In the genomic region with DNA sequence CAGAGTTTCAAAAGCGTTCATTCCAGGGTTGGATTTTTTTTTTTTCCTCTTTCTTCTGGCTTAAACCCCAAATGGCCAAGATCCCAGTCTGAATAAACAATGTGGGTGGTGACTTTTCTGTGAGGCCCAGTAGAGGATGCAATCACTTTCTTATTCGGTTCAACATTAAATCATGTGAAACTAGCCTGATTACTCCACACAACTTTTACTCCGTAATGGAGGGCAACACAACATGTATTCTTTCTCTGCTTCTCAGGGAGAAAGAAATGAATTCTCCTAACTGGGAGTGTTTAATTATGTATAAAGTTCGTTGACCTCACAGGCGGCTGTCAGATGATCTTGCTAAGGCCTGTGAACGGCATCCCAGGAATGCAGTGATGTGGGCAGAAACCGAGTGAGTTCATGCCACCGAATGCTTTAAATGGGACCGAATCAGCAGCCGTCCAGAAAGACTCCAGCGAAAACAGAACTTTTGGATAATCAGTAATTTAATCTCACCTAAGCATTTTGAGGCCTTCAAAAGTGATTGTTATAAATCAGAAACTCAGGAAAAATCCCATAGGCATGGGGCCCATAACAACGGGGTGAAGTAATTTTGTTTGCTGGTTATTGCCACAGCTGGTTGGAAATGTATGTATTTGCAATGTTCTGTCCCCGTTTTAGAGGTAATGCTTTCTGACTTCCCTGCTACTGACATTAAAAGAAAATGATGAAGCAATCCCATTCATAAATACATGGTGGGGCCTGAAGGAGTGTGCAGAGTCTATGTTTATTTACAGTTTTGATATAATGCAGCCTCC, we compare ENCODE assay signal across 8 cellular contexts.
A peak's percentile ranks its signal among the peaks of the same experiment; 100 is the strongest.
DNase-seq lines count a peak whose midpoint lies in the region; ATAC-seq and TF ChIP-seq lines count a peak whose summit lies in the region.

No MANE protein-coding gene starts in this region.

- H3K4me3 ChIP-seq in fibroblast of mammary gland (ENCODE audit: control insufficient read depth, low read depth, low read length) (no peak overlapping the region), neural progenitor cell (no peak overlapping the region)

- H3K27ac Mint-ChIP-seq in CD4-positive, alpha-beta T cell, result no peak overlapping the region
- H3K27ac Mint-ChIP-seq in neural progenitor cell, result peak overlapping the region; percentile 81

- intact Hi-C loops in CD4-positive, alpha-beta T cell (cut with DNase I, micrococcal nuclease), result loop anchor here in 1 of 2 experiments (5.0 kb wide), 1 partner anchor 36 kb away; no protein-coding TSS in a partner anchor

- no peaks in the 10 kb centered on the region for H3K9me3 Mint-ChIP-seq in CD4-positive, alpha-beta T cell
- H3K9me3 Mint-ChIP-seq in neural progenitor cell, result no peaks in the 10 kb centered on the region

- peak overlapping the region; percentile 1 for H3K27ac ChIP-seq in CD4-positive, alpha-beta T cell (ENCODE audit: low read depth, low read length)
- H3K27ac ChIP-seq in neural progenitor cell, result peak overlapping the region; percentile 20

- H3K36me3 ChIP-seq in neural progenitor cell, result no peaks in the 10 kb centered on the region

- H3K4me1 ChIP-seq in neural progenitor cell, result peaks cover 22% of the 10 kb centered on the region

- H3K27me3 ChIP-seq in CD4-positive, alpha-beta T cell (ENCODE audit: control insufficient read depth, insufficient read depth, low read length), result no peaks in the 10 kb centered on the region
- H3K27me3 ChIP-seq in neural progenitor cell, result no peaks in the 10 kb centered on the region

- H3K27me3 Mint-ChIP-seq in CD4-positive, alpha-beta T cell, result no peaks in the 10 kb centered on the region
- no peaks in the 10 kb centered on the region for H3K27me3 Mint-ChIP-seq in neural progenitor cell (ENCODE audit: insufficient read depth, low read depth)

- no peak for TF ChIP-seq CTCF in CD4-positive, alpha-beta T cell (IDR thresholded peaks at IDR 0.05)
- TF ChIP-seq CTCF in fibroblast of mammary gland (conservative IDR thresholded peaks at IDR 0.05; ENCODE audit: control insufficient read depth, insufficient read depth, low read depth, low read length) (no peak), neural progenitor cell (IDR thresholded peaks at IDR 0.05) (no peak)

- no peaks in the 10 kb centered on the region for H3K9me3 ChIP-seq in CD4-positive, alpha-beta T cell (ENCODE audit: control insufficient read depth, low read length)
- H3K9me3 ChIP-seq in neural progenitor cell (ENCODE audit: low read depth), result no peaks in the 10 kb centered on the region

- no peak for DNase-seq in CD4-positive, alpha-beta T cell
- peak; percentile 82 for DNase-seq in RPMI7951 (ENCODE audit: low read depth)
- DNase-seq in fibroblast of mammary gland (ENCODE audit: low read depth), result peak; percentile 90
- DNase-seq in neural progenitor cell (ENCODE audit: low spot score), result peak; percentile 81
- DNase-seq in mesenteric fat pad (ENCODE audit: low spot score), result no peak

- H3F3A ChIP-seq in neural progenitor cell (ENCODE audit: low read depth), result peaks cover 4% of the 10 kb centered on the region

- no peak overlapping the region for H3K4me3 Mint-ChIP-seq in CD4-positive, alpha-beta T cell
- H3K4me3 Mint-ChIP-seq in neural progenitor cell, result peak overlapping the region; percentile 43

- no peaks in the 10 kb centered on the region for H3K79me2 ChIP-seq in neural progenitor cell (ENCODE audit: low read depth)

- CTCF ChIA-PET in CD4-positive, alpha-beta T cell (lab: Charles Lee), result no interaction called here

- peak overlapping the region; percentile 40 for H2AFZ ChIP-seq in neural progenitor cell (replicated peaks)

- peaks cover 48% of the 10 kb centered on the region for H3K4me1 Mint-ChIP-seq in CD4-positive, alpha-beta T cell (ENCODE audit: low read depth)
- H3K4me1 Mint-ChIP-seq in neural progenitor cell, result peaks cover 36% of the 10 kb centered on the region

- POLR2A ChIA-PET in CD4-positive, alpha-beta T cell (lab: Charles Lee), result interaction anchor here (0.6 kb wide), 1 partner anchor 25 kb away, joined by 3 read pairs; no protein-coding TSS in a partner anchor

- H3K4me2 ChIP-seq in neural progenitor cell, result peak overlapping the region; percentile 17

- peaks cover 37% of the 10 kb centered on the region for H3K36me3 Mint-ChIP-seq in CD4-positive, alpha-beta T cell (ENCODE audit: low read depth)
- no peaks in the 10 kb centered on the region for H3K36me3 Mint-ChIP-seq in neural progenitor cell

- H4K20me1 ChIP-seq in neural progenitor cell (ENCODE audit: low read depth), result no peaks in the 10 kb centered on the region

- no peak overlapping the region for H3K9ac ChIP-seq in neural progenitor cell

- no peak for ATAC-seq in CD4-positive, alpha-beta T cell (ENCODE audit: poor library complexity)
- ATAC-seq in GM19463 (IDR thresholded peaks at IDR 0.05; ENCODE audit: unreplicated experiment), result no peak
- no peak for ATAC-seq in GM18502 (IDR thresholded peaks at IDR 0.05; ENCODE audit: poor library complexity, unreplicated experiment)
- no peak for ATAC-seq in GM18858 (IDR thresholded peaks at IDR 0.05; ENCODE audit: unreplicated experiment)

Comparison
In these comparisons a context has a peak if more than half of its experiments do, and no peak if none do; other contexts are left out.
1. DNase-seq: peak in RPMI7951 (single experiment), fibroblast of mammary gland (single experiment) and neural progenitor cell (single experiment); none in CD4-positive, alpha-beta T cell (0 of 10) and mesenteric fat pad (single experiment).